Comparison of ENCODE assay signal across 8 cellular contexts in genomic region chr3:71784201-71784913, GRCh38. TPM values are rescaled to one million over a fixed set of nuclear protein-coding genes. Genes with fewer than 3 reads are reported as not detected.
DNase-seq lines count a peak whose midpoint lies in the region; ATAC-seq and TF ChIP-seq lines count a peak whose summit lies in the region.

No MANE protein-coding gene starts in this region.

- H3K9me3 ChIP-seq in AG04450 (ENCODE audit: control insufficient read depth, insufficient read depth, low read length) (no peaks in the 10 kb centered on the region), HUES48 (ENCODE audit: control insufficient read depth, insufficient read depth, low read length) (no peaks in the 10 kb centered on the region), colonic mucosa (no peaks in the 10 kb centered on the region)

- TF ChIP-seq CTCF in AG04450 (IDR thresholded peaks at IDR 0.05; ENCODE audit: low read depth, low read length): no peak
- no peak for TF ChIP-seq CTCF in colonic mucosa (IDR thresholded peaks at IDR 0.05)
- TF ChIP-seq CTCF in nephron progenitor cell (IDR thresholded peaks at IDR 0.05): no peak

- POLR2A ChIA-PET in AG04450 (lab: Yijun Ruan, JAX): no interaction called here

- DNase-seq in AG04450 (ENCODE audit: low read depth, low spot score) (no peak), colonic mucosa (no peak), nephron progenitor cell (peak; percentile 16), NCI-H2227 treated with DMSO at 0.1 percent for 48 hours (lab: John Stamatoyannopoulos, UW) (no peak)
- DNase-seq in stimulated activated naive CD4-positive, alpha-beta T cell treated with Interleukin-2 at 50 U/mL for 16 hours (lab: John Stamatoyannopoulos, UW): no peak

- CTCF ChIA-PET in AG04450 (lab: Charles Lee): no interaction called here

- H3K9ac ChIP-seq in HUES48 (ENCODE audit: low read depth, low read length) (peak overlapping the region; percentile 13; the same call in 1 of the 2 replicates), colonic mucosa (ENCODE audit: low read depth in 2 of 2, low read length in 2 of 2) (no peak overlapping the region)

- no peaks in the 10 kb centered on the region for H3K9me3 Mint-ChIP-seq in nephron progenitor cell

- peaks cover 19% of the 10 kb centered on the region for H3K4me1 Mint-ChIP-seq in nephron progenitor cell

- H3K4me3 Mint-ChIP-seq in nephron progenitor cell: peak overlapping the region; percentile 85

- no peaks in the 10 kb centered on the region for H3K36me3 Mint-ChIP-seq in nephron progenitor cell (ENCODE audit: low read depth)

- H3K4me3 ChIP-seq in AG04450 (ENCODE audit: low read depth, low read length) (0 out of 2 replicates have a peak overlapping the region, but pooled peaks have one; percentile 3), HUES48 (ENCODE audit: low read depth, low read length) (peak overlapping the region; percentile 61), colonic mucosa (peak overlapping the region; percentile 31)

- H3K27ac Mint-ChIP-seq in nephron progenitor cell: no peak overlapping the region

- ATAC-seq in GM19328 (IDR thresholded peaks at IDR 0.05; ENCODE audit: unreplicated experiment): no peak
- ATAC-seq in HG03342 (IDR thresholded peaks at IDR 0.05; ENCODE audit: unreplicated experiment): no peak

- H3K36me3 ChIP-seq in HUES48 (ENCODE audit: control insufficient read depth, insufficient read depth, low read length) (no peaks in the 10 kb centered on the region), colonic mucosa (no peaks in the 10 kb centered on the region)

- intact Hi-C loops in colonic mucosa (cut with DNase I): no loop called here

- H3K4me1 ChIP-seq in HUES48 (ENCODE audit: control insufficient read depth, insufficient read depth, low read length) (peaks cover 51% of the 10 kb centered on the region), colonic mucosa (no peaks in the 10 kb centered on the region)

- H3K27me3 ChIP-seq in AG04450 (ENCODE audit: control insufficient read depth, insufficient read depth, low read length) (peaks cover 45% of the 10 kb centered on the region), HUES48 (ENCODE audit: control insufficient read depth, insufficient read depth, low read length) (peaks cover 69% of the 10 kb centered on the region), colonic mucosa (peaks cover 41% of the 10 kb centered on the region)

- H3K27ac ChIP-seq in AG04450 (ENCODE audit: low read depth, low read length) (no peak overlapping the region), HUES48 (ENCODE audit: low read depth, low read length) (no peak overlapping the region), colonic mucosa (no peak overlapping the region)

- H3K27me3 Mint-ChIP-seq in nephron progenitor cell (ENCODE audit: low read depth, poor library complexity): peaks cover 92% of the 10 kb centered on the region

RNA-seq across cellular contexts. Expression of gene PROK2, which starts 0.6 kb away (rescaled TPM):
- not detected in 2 replicates for polyA plus RNA-seq in AG04450 (2011; rRNA removed)
- not detected in 2 replicates for polyA minus RNA-seq in AG04450 (2011; rRNA and poly(A)+ RNA removed)
- under 1 TPM in 1 of 2 donors, not detected in 1; 0.35 TPM for total RNA-seq in colonic mucosa

RNA-seq across cellular contexts. Expression of gene GPR27, which starts 30.7 kb away (rescaled TPM):
- polyA plus RNA-seq in AG04450 (2011; rRNA removed): not detected in 2 replicates
- not detected in 2 replicates for polyA minus RNA-seq in AG04450 (2011; rRNA and poly(A)+ RNA removed)
- total RNA-seq in colonic mucosa: 1 to 10 TPM in 1 of 2 donors, under 1 TPM in 1; 0.61 to 2.2 TPM

RNA-seq across cellular contexts. Expression of gene EIF4E3, which starts 59.2 kb away (rescaled TPM):
- polyA plus RNA-seq in AG04450 (2011; rRNA removed): 2.3 and 2.5 TPM in 2 replicates
- 0.74 and 2.4 TPM in 2 replicates for polyA minus RNA-seq in AG04450 (2011; rRNA and poly(A)+ RNA removed)
- total RNA-seq in colonic mucosa: 10 to 100 TPM; 14.5 to 44.2 TPM

Comparison
In these comparisons a context has a peak if more than half of its experiments do, and no peak if none do; other contexts are left out.
1. H3K4me3 ChIP-seq: peak in every context shown above with its lines; median percentile 61 in HUES48; 31 in colonic mucosa; 3 in AG04450.